1 cellular context compared by ENCODE assay signal in the genomic region with DNA sequence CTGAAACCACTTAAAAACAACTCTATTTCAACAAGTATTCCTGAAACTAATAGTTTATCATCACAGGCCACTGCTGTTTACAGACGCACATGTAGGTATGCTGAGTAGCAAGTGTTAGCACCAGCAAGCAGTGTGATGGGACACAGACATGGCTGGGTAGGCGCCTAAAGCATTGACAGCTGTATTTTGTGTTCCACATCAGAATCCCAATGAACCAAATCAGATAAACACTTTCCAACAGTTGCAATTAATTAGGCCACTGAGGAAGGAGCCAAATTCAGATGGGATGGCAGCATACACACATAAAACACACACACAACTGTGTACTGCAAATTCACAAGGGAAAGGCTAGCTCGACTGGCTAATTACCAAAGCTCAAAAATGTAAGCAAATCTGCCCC.
TF ChIP-seq lines count a peak whose summit lies in the region.

No MANE protein-coding gene starts in this region.

TF ChIP-seq in SK-N-SH treated with all-trans-retinoic acid at 6 μM for 48 hours, 23 proteins besides CTCF, POLR2A, EP300 and RAD21 (continued from another document):
- TF ChIP-seq, protein P1, sequence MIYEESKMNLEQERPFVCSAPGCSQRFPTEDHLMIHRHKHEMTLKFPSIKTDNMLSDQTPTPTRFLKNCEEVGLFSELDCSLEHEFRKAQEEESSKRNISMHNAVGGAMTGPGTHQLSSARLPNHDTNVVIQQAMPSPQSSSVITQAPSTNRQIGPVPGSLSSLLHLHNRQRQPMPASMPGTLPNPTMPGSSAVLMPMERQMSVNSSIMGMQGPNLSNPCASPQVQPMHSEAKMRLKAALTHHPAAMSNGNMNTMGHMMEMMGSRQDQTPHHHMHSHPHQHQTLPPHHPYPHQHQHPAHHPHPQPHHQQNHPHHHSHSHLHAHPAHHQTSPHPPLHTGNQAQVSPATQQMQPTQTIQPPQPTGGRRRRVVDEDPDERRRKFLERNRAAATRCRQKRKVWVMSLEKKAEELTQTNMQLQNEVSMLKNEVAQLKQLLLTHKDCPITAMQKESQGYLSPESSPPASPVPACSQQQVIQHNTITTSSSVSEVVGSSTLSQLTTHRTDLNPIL (CRISPR knock-in tag; IDR thresholded peaks at IDR 0.05; ENCODE audit: low read depth), result no peak
- TF ChIP-seq OSR1 (CRISPR knock-in tag; IDR thresholded peaks at IDR 0.05), result no peak
- TF ChIP-seq ISL1 (CRISPR knock-in tag; IDR thresholded peaks at IDR 0.05), result no peak
- TF ChIP-seq ZFP30 (CRISPR knock-in tag; IDR thresholded peaks at IDR 0.05), result no peak
- TF ChIP-seq, protein P2, sequence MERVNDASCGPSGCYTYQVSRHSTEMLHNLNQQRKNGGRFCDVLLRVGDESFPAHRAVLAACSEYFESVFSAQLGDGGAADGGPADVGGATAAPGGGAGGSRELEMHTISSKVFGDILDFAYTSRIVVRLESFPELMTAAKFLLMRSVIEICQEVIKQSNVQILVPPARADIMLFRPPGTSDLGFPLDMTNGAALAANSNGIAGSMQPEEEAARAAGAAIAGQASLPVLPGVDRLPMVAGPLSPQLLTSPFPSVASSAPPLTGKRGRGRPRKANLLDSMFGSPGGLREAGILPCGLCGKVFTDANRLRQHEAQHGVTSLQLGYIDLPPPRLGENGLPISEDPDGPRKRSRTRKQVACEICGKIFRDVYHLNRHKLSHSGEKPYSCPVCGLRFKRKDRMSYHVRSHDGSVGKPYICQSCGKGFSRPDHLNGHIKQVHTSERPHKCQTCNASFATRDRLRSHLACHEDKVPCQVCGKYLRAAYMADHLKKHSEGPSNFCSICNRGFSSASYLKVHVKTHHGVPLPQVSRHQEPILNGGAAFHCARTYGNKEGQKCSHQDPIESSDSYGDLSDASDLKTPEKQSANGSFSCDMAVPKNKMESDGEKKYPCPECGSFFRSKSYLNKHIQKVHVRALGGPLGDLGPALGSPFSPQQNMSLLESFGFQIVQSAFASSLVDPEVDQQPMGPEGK (CRISPR knock-in tag; IDR thresholded peaks at IDR 0.05; ENCODE audit: borderline replicate concordance), result no peak
- TF ChIP-seq ZFP3 (CRISPR knock-in tag; IDR thresholded peaks at IDR 0.05), result no peak
- TF ChIP-seq CSDC2 (CRISPR knock-in tag; IDR thresholded peaks at IDR 0.05), result no peak
- TF ChIP-seq, protein P3, sequence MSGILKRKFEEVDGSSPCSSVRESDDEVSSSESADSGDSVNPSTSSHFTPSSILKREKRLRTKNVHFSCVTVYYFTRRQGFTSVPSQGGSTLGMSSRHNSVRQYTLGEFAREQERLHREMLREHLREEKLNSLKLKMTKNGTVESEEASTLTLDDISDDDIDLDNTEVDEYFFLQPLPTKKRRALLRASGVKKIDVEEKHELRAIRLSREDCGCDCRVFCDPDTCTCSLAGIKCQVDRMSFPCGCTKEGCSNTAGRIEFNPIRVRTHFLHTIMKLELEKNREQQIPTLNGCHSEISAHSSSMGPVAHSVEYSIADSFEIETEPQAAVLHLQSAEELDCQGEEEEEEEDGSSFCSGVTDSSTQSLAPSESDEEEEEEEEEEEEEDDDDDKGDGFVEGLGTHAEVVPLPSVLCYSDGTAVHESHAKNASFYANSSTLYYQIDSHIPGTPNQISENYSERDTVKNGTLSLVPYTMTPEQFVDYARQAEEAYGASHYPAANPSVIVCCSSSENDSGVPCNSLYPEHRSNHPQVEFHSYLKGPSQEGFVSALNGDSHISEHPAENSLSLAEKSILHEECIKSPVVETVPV (CRISPR knock-in tag; IDR thresholded peaks at IDR 0.05), result no peak
- no peak for TF ChIP-seq RARB (CRISPR knock-in tag; IDR thresholded peaks at IDR 0.05)
- TF ChIP-seq PPARA (CRISPR knock-in tag; IDR thresholded peaks at IDR 0.05; ENCODE audit: borderline replicate concordance), result no peak
- no peak for TF ChIP-seq SNAI2 (CRISPR knock-in tag; IDR thresholded peaks at IDR 0.05)
- TF ChIP-seq ZNF8 (CRISPR knock-in tag; IDR thresholded peaks at IDR 0.05), result no peak
- TF ChIP-seq ESRRG (CRISPR knock-in tag; IDR thresholded peaks at IDR 0.05), result no peak
